In the genomic region with DNA sequence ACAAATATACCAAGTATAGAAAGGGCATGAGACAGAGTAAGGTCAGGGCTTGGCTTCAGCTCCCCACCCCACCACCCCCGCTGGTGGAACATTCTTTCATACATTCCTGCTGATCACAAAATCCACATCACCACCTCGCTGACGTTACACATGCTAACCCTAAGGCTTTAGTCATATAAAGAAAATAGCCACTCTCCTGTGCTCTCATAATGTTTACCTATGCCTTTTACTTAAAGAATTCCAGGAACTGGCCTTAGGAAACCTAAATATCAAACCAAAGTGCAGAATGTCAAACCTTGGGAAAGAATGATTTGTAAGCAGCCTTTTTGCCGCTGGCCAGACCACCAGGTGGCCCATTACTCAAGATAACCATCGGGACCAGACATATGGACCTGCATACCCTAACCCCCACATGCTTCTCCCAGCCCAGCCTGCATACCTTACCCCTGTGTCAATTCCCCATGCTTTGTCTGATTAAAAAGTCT, we compare ENCODE assay signal across 1 cellular context.
A peak's percentile ranks its signal among the peaks of the same experiment; 100 is the strongest.
TF ChIP-seq lines count a peak whose summit lies in the region.

No MANE protein-coding gene starts in this region.

TF ChIP-seq in IMR-90, 13 proteins besides CTCF, POLR2A, EP300 and RAD21 (continued from another document):
- TF ChIP-seq SMC3 (IDR thresholded peaks at IDR 0.05; ENCODE audit: low read depth, low read length) (peak; percentile 24; the same call in 1 of the 2 replicates), MAZ (IDR thresholded peaks at IDR 0.05; ENCODE audit: borderline replicate concordance, low read depth, low read length) (peak; percentile 62), NFE2L2 (IDR thresholded peaks at IDR 0.05; ENCODE audit: low read depth, low read length) (0 out of 2 replicates have a peak, but pooled peaks have one; percentile 24), RCOR1 (IDR thresholded peaks at IDR 0.05; ENCODE audit: insufficient replicate concordance, low read length) (peak; percentile 51), RFX5 (IDR thresholded peaks at IDR 0.05; ENCODE audit: low read depth, low read length) (no peak), CEBPB (IDR thresholded peaks at IDR 0.05; ENCODE audit: low read depth, low read length) (peak; percentile 25; the same call in 1 of the 2 replicates), MAFK (IDR thresholded peaks at IDR 0.05; ENCODE audit: low read depth, low read length) (peak; percentile 42; the same call in 1 of the 2 replicates), FOS (IDR thresholded peaks at IDR 0.05; ENCODE audit: low read depth, low read length) (peak; percentile 55), BHLHE40 (IDR thresholded peaks at IDR 0.05; ENCODE audit: low read depth, low read length) (peak; percentile 57)
- TF ChIP-seq, protein P1, sequence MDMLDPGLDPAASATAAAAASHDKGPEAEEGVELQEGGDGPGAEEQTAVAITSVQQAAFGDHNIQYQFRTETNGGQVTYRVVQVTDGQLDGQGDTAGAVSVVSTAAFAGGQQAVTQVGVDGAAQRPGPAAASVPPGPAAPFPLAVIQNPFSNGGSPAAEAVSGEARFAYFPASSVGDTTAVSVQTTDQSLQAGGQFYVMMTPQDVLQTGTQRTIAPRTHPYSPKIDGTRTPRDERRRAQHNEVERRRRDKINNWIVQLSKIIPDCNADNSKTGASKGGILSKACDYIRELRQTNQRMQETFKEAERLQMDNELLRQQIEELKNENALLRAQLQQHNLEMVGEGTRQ (IDR thresholded peaks at IDR 0.05; ENCODE audit: low read depth, low read length) = no peak
